11 cellular contexts compared by ENCODE assay signal in the genomic region with DNA sequence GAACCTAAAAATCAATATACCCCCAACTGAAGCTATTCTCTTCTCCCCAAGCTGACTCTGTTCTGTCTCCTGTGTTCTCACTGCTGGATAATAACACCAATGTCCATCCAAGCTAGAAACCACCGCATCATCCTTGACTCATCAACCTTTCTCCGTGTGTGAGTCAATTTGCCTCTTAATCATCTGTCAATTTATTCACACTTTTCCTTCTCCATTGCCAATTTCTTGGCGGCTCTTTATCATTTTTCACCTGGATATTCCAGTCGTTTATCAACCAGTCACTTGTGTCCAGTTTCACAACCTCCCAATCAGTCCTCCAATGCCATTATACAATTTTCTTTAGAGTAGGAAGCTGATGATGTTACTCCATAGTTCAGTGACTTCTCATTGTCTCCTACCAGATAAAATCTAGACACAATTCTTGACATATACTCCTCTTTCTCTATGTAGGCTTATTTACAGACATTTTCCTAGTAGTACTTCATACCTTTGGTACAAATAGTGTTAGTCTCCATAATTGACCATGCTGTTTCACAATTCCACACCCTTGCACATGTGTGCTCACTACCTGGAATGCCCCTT. TPM values are rescaled to one million over a fixed set of nuclear protein-coding genes. Genes with fewer than 3 reads are reported as not detected.
DNase-seq lines count a peak whose midpoint lies in the region; ATAC-seq and TF ChIP-seq lines count a peak whose summit lies in the region.
"Had no signal": no experiment of that assay in that cellular context is flagged by ENCODE, and none has a peak within 500 bp of the region (broad histone marks: within the 10 kb centered on the region; RNA-seq: fewer than 3 reads in every experiment).

No MANE protein-coding gene starts in this region.

- H3K27me3 ChIP-seq in brain microvascular endothelial cell (replicated peaks) (no peaks in the 10 kb centered on the region), lung (ENCODE audit: control insufficient read depth, insufficient read depth) (no peaks in the 10 kb centered on the region)

- in situ Hi-C loops in brain microvascular endothelial cell (cut with HindIII; ENCODE audit: low pct_ligation_motif_present, low sequenced_read_pairs), result no loop called here

- no peak for ATAC-seq in lung (ENCODE audit: insufficient read depth, low FRiP score)
- ATAC-seq: activated CD4-positive, alpha-beta T cell treated with anti-CD3 and anti-CD28 coated beads for 36 hours had no signal

- H3K4me3 ChIP-seq in brain microvascular endothelial cell (ENCODE audit: low read depth, low read length) (no peak overlapping the region), lung (no peak overlapping the region)
- H3K4me3 ChIP-seq: thoracic aorta had no signal

- H3K9me3 ChIP-seq in lung (ENCODE audit: control insufficient read depth in 2 of 2, insufficient read depth in 1 of 2, low read length in 1 of 2), result no peaks in the 10 kb centered on the region
- H3K9me3 ChIP-seq: thoracic aorta had no signal

- DNase-seq in A172 (ENCODE audit: low spot score) (peak; percentile 77), HS-5 (ENCODE audit: low read depth) (peak; percentile 80), brain microvascular endothelial cell (peak; percentile 76), lung (ENCODE audit: low spot score) (peak; percentile 7), NCI-H1694 treated with DMSO at 0.1 percent for 48 hours (lab: John Stamatoyannopoulos, UW) (no peak), D341Med (ENCODE audit: low spot score) (no peak), NCI-H69 (lab: John Stamatoyannopoulos, UW) (no peak), DMS153 (lab: John Stamatoyannopoulos, UW) (no peak)
- DNase-seq: activated CD4-positive, alpha-beta T cell treated with anti-CD3 and anti-CD28 coated beads for 36 hours; NCI-H1105 treated with DMSO at 0.1 percent for 48 hours had no signal

- H3K27ac ChIP-seq in brain microvascular endothelial cell (no peak overlapping the region), lung (ENCODE audit: low read depth in 1 of 2, low read length in 1 of 2) (peak overlapping the region in 1 of 2 donors; percentile 54)

- H3K36me3 ChIP-seq in brain microvascular endothelial cell (replicated peaks) (no peaks in the 10 kb centered on the region), lung (ENCODE audit: control insufficient read depth in 2 of 2, insufficient read depth in 2 of 2, low read length in 2 of 2) (no peaks in the 10 kb centered on the region)
- H3K36me3 ChIP-seq: thoracic aorta had no signal

- H3K4me1 ChIP-seq in lung (ENCODE audit: control insufficient read depth in 2 of 2, insufficient read depth in 2 of 2, low read length in 2 of 2), result peaks cover 12 to 20% of the 10 kb centered on the region in 2 donors

- WGBS in lung, 2 donors, result 73 to 84% methylated on average over 4 of the region's 4 CpGs

- TF ChIP-seq CTCF in brain microvascular endothelial cell (IDR thresholded peaks at IDR 0.05; ENCODE audit: low read depth, low read length, missing control alignments), result no peak
- TF ChIP-seq CTCF in lung (IDR thresholded peaks at IDR 0.05; ENCODE audit: control extremely low read depth, extremely low read depth), result no peak

RNA-seq across cellular contexts. Expression of gene LIFR, which starts 45.5 kb away (rescaled TPM):
- 66.1 and 71.8 TPM in 2 replicates for total RNA-seq in A172 (2014; rRNA removed; shearing (Covaris generic))
- 100 to 1,000 TPM in 1 of 2 donors, 10 to 100 TPM in 1; 61.3 to 345 TPM for total RNA-seq in lung
- 10 to 100 TPM; 14.2 TPM for polyA plus RNA-seq in lung

Comparison
In these comparisons a context has a peak if more than half of its experiments do, and no peak if none do; other contexts are left out.
1. DNase-seq: peak in A172 (single experiment), HS-5 (single experiment), brain microvascular endothelial cell (single experiment) and lung (single experiment); none in NCI-H1694 treated with DMSO at 0.1 percent for 48 hours (single experiment), D341Med (single experiment), NCI-H69 (single experiment) and DMS153 (single experiment).